Comparison of ENCODE assay signal across 1 cellular context in genomic region chr1:3453203-3453761, GRCh38.
TF ChIP-seq lines count a peak whose summit lies in the region.

No MANE protein-coding gene starts in this region.

TF ChIP-seq in HEK293, 187 proteins besides CTCF, POLR2A, EP300 and RAD21 (continued from another document):
- TF ChIP-seq EGR2 (tag by site-specific recombination; IDR thresholded peaks at IDR 0.05; ENCODE audit: low read depth) (peak; percentile 53; the same call in 1 of the 2 replicates), HIC1 (tag by site-specific recombination; IDR thresholded peaks at IDR 0.05) (peak; percentile 74), KLF10 (tag by site-specific recombination; IDR thresholded peaks at IDR 0.05) (no peak), ZNF768 (tag by site-specific recombination; IDR thresholded peaks at IDR 0.05) (no peak), ZBTB8A (tag by site-specific recombination; IDR thresholded peaks at IDR 0.05) (0 out of 2 replicates have a peak, but pooled peaks have one; percentile 34)
- TF ChIP-seq, protein P1, sequence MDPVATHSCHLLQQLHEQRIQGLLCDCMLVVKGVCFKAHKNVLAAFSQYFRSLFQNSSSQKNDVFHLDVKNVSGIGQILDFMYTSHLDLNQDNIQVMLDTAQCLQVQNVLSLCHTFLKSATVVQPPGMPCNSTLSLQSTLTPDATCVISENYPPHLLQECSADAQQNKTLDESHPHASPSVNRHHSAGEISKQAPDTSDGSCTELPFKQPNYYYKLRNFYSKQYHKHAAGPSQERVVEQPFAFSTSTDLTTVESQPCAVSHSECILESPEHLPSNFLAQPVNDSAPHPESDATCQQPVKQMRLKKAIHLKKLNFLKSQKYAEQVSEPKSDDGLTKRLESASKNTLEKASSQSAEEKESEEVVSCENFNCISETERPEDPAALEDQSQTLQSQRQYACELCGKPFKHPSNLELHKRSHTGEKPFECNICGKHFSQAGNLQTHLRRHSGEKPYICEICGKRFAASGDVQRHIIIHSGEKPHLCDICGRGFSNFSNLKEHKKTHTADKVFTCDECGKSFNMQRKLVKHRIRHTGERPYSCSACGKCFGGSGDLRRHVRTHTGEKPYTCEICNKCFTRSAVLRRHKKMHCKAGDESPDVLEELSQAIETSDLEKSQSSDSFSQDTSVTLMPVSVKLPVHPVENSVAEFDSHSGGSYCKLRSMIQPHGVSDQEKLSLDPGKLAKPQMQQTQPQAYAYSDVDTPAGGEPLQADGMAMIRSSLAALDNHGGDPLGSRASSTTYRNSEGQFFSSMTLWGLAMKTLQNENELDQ (tag by site-specific recombination; IDR thresholded peaks at IDR 0.05; ENCODE audit: low read depth) = no peak
- TF ChIP-seq, protein P2, sequence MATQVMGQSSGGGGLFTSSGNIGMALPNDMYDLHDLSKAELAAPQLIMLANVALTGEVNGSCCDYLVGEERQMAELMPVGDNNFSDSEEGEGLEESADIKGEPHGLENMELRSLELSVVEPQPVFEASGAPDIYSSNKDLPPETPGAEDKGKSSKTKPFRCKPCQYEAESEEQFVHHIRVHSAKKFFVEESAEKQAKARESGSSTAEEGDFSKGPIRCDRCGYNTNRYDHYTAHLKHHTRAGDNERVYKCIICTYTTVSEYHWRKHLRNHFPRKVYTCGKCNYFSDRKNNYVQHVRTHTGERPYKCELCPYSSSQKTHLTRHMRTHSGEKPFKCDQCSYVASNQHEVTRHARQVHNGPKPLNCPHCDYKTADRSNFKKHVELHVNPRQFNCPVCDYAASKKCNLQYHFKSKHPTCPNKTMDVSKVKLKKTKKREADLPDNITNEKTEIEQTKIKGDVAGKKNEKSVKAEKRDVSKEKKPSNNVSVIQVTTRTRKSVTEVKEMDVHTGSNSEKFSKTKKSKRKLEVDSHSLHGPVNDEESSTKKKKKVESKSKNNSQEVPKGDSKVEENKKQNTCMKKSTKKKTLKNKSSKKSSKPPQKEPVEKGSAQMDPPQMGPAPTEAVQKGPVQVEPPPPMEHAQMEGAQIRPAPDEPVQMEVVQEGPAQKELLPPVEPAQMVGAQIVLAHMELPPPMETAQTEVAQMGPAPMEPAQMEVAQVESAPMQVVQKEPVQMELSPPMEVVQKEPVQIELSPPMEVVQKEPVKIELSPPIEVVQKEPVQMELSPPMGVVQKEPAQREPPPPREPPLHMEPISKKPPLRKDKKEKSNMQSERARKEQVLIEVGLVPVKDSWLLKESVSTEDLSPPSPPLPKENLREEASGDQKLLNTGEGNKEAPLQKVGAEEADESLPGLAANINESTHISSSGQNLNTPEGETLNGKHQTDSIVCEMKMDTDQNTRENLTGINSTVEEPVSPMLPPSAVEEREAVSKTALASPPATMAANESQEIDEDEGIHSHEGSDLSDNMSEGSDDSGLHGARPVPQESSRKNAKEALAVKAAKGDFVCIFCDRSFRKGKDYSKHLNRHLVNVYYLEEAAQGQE (tag by site-specific recombination; IDR thresholded peaks at IDR 0.05) = no peak
